Comparison of ENCODE assay signal across 1 cellular context in genomic region chr1:43946244-43947060, GRCh38.
TF ChIP-seq lines count a peak whose summit lies in the region.

Gene IPO13, plus strand, starts transcription at chr1:43946950. Its CDS starts 651 bp downstream, at chr1:43947601.

TF ChIP-seq in K562, 482 proteins besides CTCF, POLR2A, EP300 and RAD21 (continued from another document and continues in another):
- TF ChIP-seq DMBX1 (CRISPR knock-in tag; IDR thresholded peaks at IDR 0.05; ENCODE audit: borderline replicate concordance) (peak; percentile 68), XRCC5 (IDR thresholded peaks at IDR 0.05; ENCODE audit: low read depth, low read length) (peak; percentile 96), IFI16 (CRISPR knock-in tag; IDR thresholded peaks at IDR 0.05) (no peak), DACH1 (IDR thresholded peaks at IDR 0.05; ENCODE audit: partially characterized antibody) (peak; percentile 99), MEF2A (IDR thresholded peaks at IDR 0.05; ENCODE audit: control insufficient read depth, low read depth, low read length) (no peak), ZNF318 (IDR thresholded peaks at IDR 0.05; ENCODE audit: borderline replicate concordance in 1 of 2, low read depth in 1 of 2) (no peak), E4F1 (CRISPR knock-in tag; IDR thresholded peaks at IDR 0.05; ENCODE audit: borderline replicate concordance) (no peak), TRIM25 (IDR thresholded peaks at IDR 0.05; ENCODE audit: borderline replicate concordance) (no peak), GTF2E2 (tag; IDR thresholded peaks at IDR 0.05) (peak; percentile 65; the same call in 1 of the 2 replicates), TBP (optimal IDR thresholded peaks at IDR 0.05; ENCODE audit: low read depth, low read length) (peak; percentile 91), ZNF507 (tag; conservative IDR thresholded peaks at IDR 0.05) (no peak), ILK (tag; IDR thresholded peaks at IDR 0.05; ENCODE audit: borderline replicate concordance, low read depth) (no peak), SIN3A (IDR thresholded peaks at IDR 0.05; ENCODE audit: borderline replicate concordance in 2 of 2, control insufficient read depth in 1 of 2, low read depth in 2 of 2, low read length in 2 of 2) (peak; percentile 72 to 96), ZNF444 (CRISPR knock-in tag; IDR thresholded peaks at IDR 0.05) (no peak), ZNF609 (CRISPR knock-in tag; IDR thresholded peaks at IDR 0.05; ENCODE audit: borderline replicate concordance) (no peak; the same call in 1 of the 2 replicates), NCOA2 (IDR thresholded peaks at IDR 0.05; ENCODE audit: partially characterized antibody in 2 of 2) (peak in 1 of 2 experiments; percentile 100), ZNF586 (CRISPR knock-in tag; conservative IDR thresholded peaks at IDR 0.05) (no peak), ZNF785 (CRISPR knock-in tag; IDR thresholded peaks at IDR 0.05) (no peak), ATF2 (CRISPR knock-in tag; IDR thresholded peaks at IDR 0.05) (no peak), ILF3 (IDR thresholded peaks at IDR 0.05; ENCODE audit: borderline replicate concordance) (no peak), SREBF2 (CRISPR knock-in tag; IDR thresholded peaks at IDR 0.05) (no peak), DPF2 (IDR thresholded peaks at IDR 0.05) (peak; percentile 21), MTF1 (CRISPR knock-in tag; IDR thresholded peaks at IDR 0.05; ENCODE audit: borderline replicate concordance) (no peak), AFF1 (IDR thresholded peaks at IDR 0.05; ENCODE audit: low read depth in 1 of 2, partially characterized antibody in 2 of 2) (peak; percentile 91 to 96), ATF3 (IDR thresholded peaks at IDR 0.05) (no peak), ATF3 (CRISPR knock-in tag; conservative IDR thresholded peaks at IDR 0.05) (peak; percentile 85), SAP30 (IDR thresholded peaks at IDR 0.05; ENCODE audit: borderline replicate concordance, insufficient read depth, low read depth, low read length, poor library complexity, severe bottlenecking) (peak; percentile 89), MTA2 (IDR thresholded peaks at IDR 0.05; ENCODE audit: low read depth) (no peak; the same call in 1 of the 2 replicates), FUS (optimal IDR thresholded peaks at IDR 0.05; ENCODE audit: low read depth, low read length) (peak; percentile 94), BHLHE40 (IDR thresholded peaks at IDR 0.05; ENCODE audit: low read length) (peak; percentile 81), POLR2B (IDR thresholded peaks at IDR 0.05; ENCODE audit: low read depth, partially characterized antibody) (peak; percentile 83), HDGF (IDR thresholded peaks at IDR 0.05) (no peak), ZNF668 (CRISPR knock-in tag; IDR thresholded peaks at IDR 0.05) (peak; percentile 64; the same call in 1 of the 2 replicates)
